In genomic region chr4:76790377-76790776, GRCh38 we compare ENCODE assay signal across 26 cellular contexts.
"Had no signal": no experiment of that assay in that cellular context is flagged by ENCODE, and none has a peak within 500 bp of the region (broad histone marks: within the 10 kb centered on the region; RNA-seq: fewer than 3 reads in every experiment).

No MANE protein-coding gene starts in this region.

- H3K36me3 Mint-ChIP-seq: immature natural killer cell; stimulated activated memory B cell treated with anti-CD40 and anti-IgM and Interleukin-4, amounts not matched to agents 10 μg/mL and 1 μg/mL and 100 μg/mL, for 72 hours had no signal

- H3K4me1 Mint-ChIP-seq: immature natural killer cell; naive thymus-derived CD8-positive, alpha-beta T cell; nephron; stimulated activated memory B cell treated with anti-CD40 and anti-IgM and Interleukin-4, amounts not matched to agents 10 μg/mL and 1 μg/mL and 100 μg/mL, for 72 hours; stimulated activated naive CD8-positive, alpha-beta T cell treated with anti-CD3 and anti-CD28 coated beads, Interleukin-15, amount 100 ng/mL, for 72 hours had no signal

- FAIRE-seq: islet of Langerhans, pancreas had no signal

- H3K9me3 Mint-ChIP-seq: immature natural killer cell had no signal

- H3K27ac Mint-ChIP-seq: immature natural killer cell; naive thymus-derived CD8-positive, alpha-beta T cell; nephron; stimulated activated memory B cell treated with anti-CD40 and anti-IgM and Interleukin-4, amounts not matched to agents 10 μg/mL and 1 μg/mL and 100 μg/mL, for 72 hours; stimulated activated naive CD8-positive, alpha-beta T cell treated with anti-CD3 and anti-CD28 coated beads, Interleukin-15, amount 100 ng/mL, for 72 hours had no signal

- DNase-seq: hypothalamus; immature natural killer cell; kidney; left colon; left lung; lower lobe of right lung; mammary epithelial cell; mesenchymal stem cell; naive thymus-derived CD8-positive, alpha-beta T cell; nucleus accumbens; pancreas; posterior cingulate gyrus; retina; right cardiac atrium; stimulated activated CD4-positive, alpha-beta T cell treated with anti-CD3 and anti-CD28 coated beads, Interleukin-12 subunit alpha, Interleukin-12 subunit beta, amount 100 ng/mL, for 4 hours; stimulated activated CD4-positive, alpha-beta T cell treated with anti-CD3 and anti-CD28 coated beads, Interleukin-4, amount 100 ng/mL, for 24 hours; stimulated activated naive CD4-positive, alpha-beta T cell treated with Interleukin-2 at 50 U/mL for 16 hours; stimulated activated naive CD8-positive, alpha-beta T cell treated with anti-CD3 and anti-CD28 coated beads, Interleukin-15, amount 100 ng/mL, for 72 hours; substantia nigra; transverse colon; upper lobe of left lung had no signal

- ATAC-seq: left colon; left lung; lower lobe of right lung; naive thymus-derived CD8-positive, alpha-beta T cell; pancreas; right cardiac atrium; sciatic nerve; stimulated activated memory B cell treated with anti-CD40 and anti-IgM and Interleukin-4, amounts not matched to agents 10 μg/mL and 1 μg/mL and 100 μg/mL, for 72 hours; stimulated activated naive CD8-positive, alpha-beta T cell treated with anti-CD3 and anti-CD28 coated beads, Interleukin-15, amount 100 ng/mL, for 72 hours had no signal

- H3K4me3 Mint-ChIP-seq: immature natural killer cell; naive thymus-derived CD8-positive, alpha-beta T cell; nephron; neural crest cell; stimulated activated memory B cell treated with anti-CD40 and anti-IgM and Interleukin-4, amounts not matched to agents 10 μg/mL and 1 μg/mL and 100 μg/mL, for 72 hours; stimulated activated naive CD8-positive, alpha-beta T cell treated with anti-CD3 and anti-CD28 coated beads, Interleukin-15, amount 100 ng/mL, for 72 hours had no signal
